In genomic region chr19:51339313-51339686, GRCh38 we compare ENCODE assay signal across 8 cellular contexts. TPM values are rescaled to one million over a fixed set of nuclear protein-coding genes. Genes with fewer than 3 reads are reported as not detected.
DNase-seq lines count a peak whose midpoint lies in the region; ATAC-seq and TF ChIP-seq lines count a peak whose summit lies in the region.

No MANE protein-coding gene starts in this region.

- H3K9me3 ChIP-seq in right atrium auricular region = no peaks in the 10 kb centered on the region

- H3K4me3 ChIP-seq in right atrium auricular region (peak overlapping the region; percentile 46 to 66), skeletal muscle cell (ENCODE audit: low read depth, low read length) (peak overlapping the region; percentile 67)

- H3K27me3 ChIP-seq in right atrium auricular region (no peaks in the 10 kb centered on the region), foreskin keratinocyte (no peaks in the 10 kb centered on the region)

- no peak for TF ChIP-seq CTCF in right atrium auricular region (IDR thresholded peaks at IDR 0.05)
- TF ChIP-seq CTCF in foreskin keratinocyte (conservative IDR thresholded peaks at IDR 0.05) = no peak

- H3K27ac ChIP-seq in right atrium auricular region = peak overlapping the region; percentile 46 to 74
- peak overlapping the region; percentile 39 for H3K27ac ChIP-seq in foreskin keratinocyte

- no peak for ATAC-seq in left ventricle myocardium superior
- ATAC-seq in SK-N-SH treated with all-trans-retinoic acid at 6 μM for 48 hours = peak; percentile 18
- peak; percentile 8 for ATAC-seq in foreskin keratinocyte
- ATAC-seq in GM21381 (IDR thresholded peaks at IDR 0.05; ENCODE audit: unreplicated experiment) = no peak
- no peak for ATAC-seq in GM18868 (IDR thresholded peaks at IDR 0.05; ENCODE audit: unreplicated experiment)

- H3K36me3 ChIP-seq in right atrium auricular region = no peaks in the 10 kb centered on the region

- H3K4me1 ChIP-seq in right atrium auricular region (peaks cover 0 to 21% of the 10 kb centered on the region in 2 donors), foreskin keratinocyte (no peaks in the 10 kb centered on the region)

- intact Hi-C loops in left ventricle myocardium superior (cut with micrococcal nuclease) = loop anchor here (10.0 kb wide), 1 partner anchor 96 kb away; no protein-coding TSS in a partner anchor

- DNase-seq in right atrium auricular region (ENCODE audit: low spot score) = no peak
- DNase-seq in left ventricle myocardium superior = no peak
- no peak for DNase-seq in foreskin keratinocyte
- no peak for DNase-seq in skeletal muscle cell (ENCODE audit: low read depth)
- no peak for DNase-seq in hepatic stellate cell (ENCODE audit: low spot score)

TF ChIP-seq in SK-N-SH treated with all-trans-retinoic acid at 6 μM for 48 hours, 23 proteins besides CTCF, POLR2A, EP300 and RAD21:
- TF ChIP-seq CSRNP3 (CRISPR knock-in tag; IDR thresholded peaks at IDR 0.05) = no peak
- no peak for TF ChIP-seq CSDC2 (CRISPR knock-in tag; IDR thresholded peaks at IDR 0.05)
- TF ChIP-seq PPARA (CRISPR knock-in tag; IDR thresholded peaks at IDR 0.05; ENCODE audit: borderline replicate concordance) = no peak
- no peak for TF ChIP-seq ESRRG (CRISPR knock-in tag; IDR thresholded peaks at IDR 0.05)
- no peak for TF ChIP-seq ZNF8 (CRISPR knock-in tag; IDR thresholded peaks at IDR 0.05)
- TF ChIP-seq, protein P1, sequence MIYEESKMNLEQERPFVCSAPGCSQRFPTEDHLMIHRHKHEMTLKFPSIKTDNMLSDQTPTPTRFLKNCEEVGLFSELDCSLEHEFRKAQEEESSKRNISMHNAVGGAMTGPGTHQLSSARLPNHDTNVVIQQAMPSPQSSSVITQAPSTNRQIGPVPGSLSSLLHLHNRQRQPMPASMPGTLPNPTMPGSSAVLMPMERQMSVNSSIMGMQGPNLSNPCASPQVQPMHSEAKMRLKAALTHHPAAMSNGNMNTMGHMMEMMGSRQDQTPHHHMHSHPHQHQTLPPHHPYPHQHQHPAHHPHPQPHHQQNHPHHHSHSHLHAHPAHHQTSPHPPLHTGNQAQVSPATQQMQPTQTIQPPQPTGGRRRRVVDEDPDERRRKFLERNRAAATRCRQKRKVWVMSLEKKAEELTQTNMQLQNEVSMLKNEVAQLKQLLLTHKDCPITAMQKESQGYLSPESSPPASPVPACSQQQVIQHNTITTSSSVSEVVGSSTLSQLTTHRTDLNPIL (CRISPR knock-in tag; IDR thresholded peaks at IDR 0.05; ENCODE audit: low read depth) = no peak
- TF ChIP-seq RARB (CRISPR knock-in tag; IDR thresholded peaks at IDR 0.05) = no peak
- no peak for TF ChIP-seq OSR1 (CRISPR knock-in tag; IDR thresholded peaks at IDR 0.05)
- TF ChIP-seq ZFP3 (CRISPR knock-in tag; IDR thresholded peaks at IDR 0.05) = no peak
- TF ChIP-seq ZNF70 (CRISPR knock-in tag; IDR thresholded peaks at IDR 0.05) = no peak
- TF ChIP-seq SNAI2 (CRISPR knock-in tag; IDR thresholded peaks at IDR 0.05) = no peak
- TF ChIP-seq ISL1 (CRISPR knock-in tag; IDR thresholded peaks at IDR 0.05) = no peak
- TF ChIP-seq ZNF565 (CRISPR knock-in tag; conservative IDR thresholded peaks at IDR 0.05; ENCODE audit: low read depth) = no peak

RNA-seq across cellular contexts. Expression of gene VSIG10L, which starts 2.6 kb away (rescaled TPM):
- 1 to 10 TPM in 1 of 2 donors, under 1 TPM in 1; 0.79 to 1.1 TPM for total RNA-seq in right atrium auricular region
- total RNA-seq in left ventricle myocardium superior = 0.77 TPM
- 0.82 and 0.99 TPM in 2 replicates for total RNA-seq in foreskin keratinocyte
- polyA plus RNA-seq in foreskin keratinocyte = 1.2 TPM in 2 replicates

RNA-seq across cellular contexts. Expression of gene ETFB, which starts 26.9 kb away (rescaled TPM):
- total RNA-seq in right atrium auricular region = 100 to 1,000 TPM; 385 TPM
- total RNA-seq in left ventricle myocardium superior = 448 TPM
- 74.1 and 82.2 TPM in 2 replicates for total RNA-seq in foreskin keratinocyte
- 119 and 120 TPM in 2 replicates for polyA plus RNA-seq in foreskin keratinocyte

RNA-seq across cellular contexts. Expression of gene IGLON5, which starts 27.9 kb away (rescaled TPM):
- under 1 TPM in 1 of 2 donors, not detected in 1; 0.31 TPM for total RNA-seq in right atrium auricular region
- total RNA-seq in left ventricle myocardium superior = not detected
- not detected in 2 replicates for total RNA-seq in foreskin keratinocyte
- polyA plus RNA-seq in foreskin keratinocyte = not detected in 2 replicates

RNA-seq across cellular contexts. Expression of gene CLDND2, which starts 29.5 kb away (rescaled TPM):
- total RNA-seq in right atrium auricular region = not detected
- total RNA-seq in left ventricle myocardium superior = not detected
- total RNA-seq in foreskin keratinocyte = 0.42 TPM in 1 of 2 replicates, not detected in the other
- 0.58 and 0.97 TPM in 2 replicates for polyA plus RNA-seq in foreskin keratinocyte

RNA-seq across cellular contexts. Expression of gene NKG7, which starts 33.2 kb away (rescaled TPM):
- total RNA-seq in right atrium auricular region (1 to 10 TPM; 1.4 to 1.8 TPM), left ventricle myocardium superior (0.99 TPM), foreskin keratinocyte (not detected in 2 replicates)
- not detected in 2 replicates for polyA plus RNA-seq in foreskin keratinocyte

Comparison
In these comparisons a context has a peak if more than half of its experiments do, and no peak if none do; other contexts are left out.
1. ATAC-seq: peak in SK-N-SH treated with all-trans-retinoic acid at 6 μM for 48 hours (single experiment) and foreskin keratinocyte (single experiment); none in left ventricle myocardium superior (single experiment), GM21381 (single experiment) and GM18868 (single experiment).